8 cellular contexts compared by ENCODE assay signal in the genomic region with DNA sequence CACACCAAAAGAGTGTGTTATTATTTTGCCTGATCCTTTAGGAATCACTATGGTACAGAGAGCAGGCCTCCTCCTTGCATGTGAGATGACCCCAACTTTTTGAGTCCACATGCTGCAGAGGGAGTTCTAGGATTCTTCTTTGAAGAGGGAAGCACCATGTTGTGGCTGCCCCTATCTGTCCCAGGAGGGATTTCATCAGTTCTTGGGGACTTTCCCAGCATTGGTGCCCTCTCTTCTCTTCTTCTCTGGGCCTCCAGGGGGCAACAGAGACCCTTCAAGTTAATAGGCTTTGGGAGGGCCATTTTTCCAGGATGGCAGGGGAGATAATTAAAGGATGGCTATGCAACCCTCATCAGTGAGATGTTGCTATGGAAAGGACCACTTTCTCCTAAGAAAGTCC. TPM values are rescaled to one million over a fixed set of nuclear protein-coding genes. Genes with fewer than 3 reads are reported as not detected.
DNase-seq lines count a peak whose midpoint lies in the region; ATAC-seq, FAIRE-seq and TF ChIP-seq lines count a peak whose summit lies in the region.
"Had no signal": no experiment of that assay in that cellular context is flagged by ENCODE, and none has a peak within 500 bp of the region (broad histone marks: within the 10 kb centered on the region; RNA-seq: fewer than 3 reads in every experiment).

No MANE protein-coding gene starts in this region.

- intact Hi-C loops in uterus (cut with DNase I; ENCODE audit: low total_unique reads), result no loop called here

- H3F3A ChIP-seq in SK-N-SH (replicated peaks; ENCODE audit: insufficient read depth), result no peaks in the 10 kb centered on the region

- POLR2A ChIA-PET in SK-N-SH (lab: Yijun Ruan, JAX), result no interaction called here

- H3K27me3 ChIP-seq in SK-N-SH (ENCODE audit: insufficient read depth) (no peaks in the 10 kb centered on the region), uterus (no peaks in the 10 kb centered on the region)

- FAIRE-seq in GM19239 (lab: Jason Lieb, UNC), result no peak

- peak; percentile 88 for ATAC-seq in HG03139 (IDR thresholded peaks at IDR 0.05; ENCODE audit: unreplicated experiment)

- H3K27ac ChIP-seq in SK-N-SH (ENCODE audit: low read depth in 2 of 2, low read length in 1 of 2), result no peak overlapping the region
- H3K27ac ChIP-seq in uterus, result no peak overlapping the region

- in situ Hi-C loops in G401 (cut with HindIII; ENCODE audit: low sequenced_read_pairs), result no loop called here

- no peaks in the 10 kb centered on the region for H3K9me2 ChIP-seq in SK-N-SH

- TF ChIP-seq RAD21 in SK-N-SH (IDR thresholded peaks at IDR 0.05; ENCODE audit: low read length), result peak; percentile 24; the same call in 1 of the 2 replicates

- CTCF ChIA-PET in SK-N-SH (lab: Yijun Ruan, JAX), result no interaction called here

- H3K79me2 ChIP-seq in SK-N-SH (ENCODE audit: insufficient read depth), result no peaks in the 10 kb centered on the region

- no peak for TF ChIP-seq POLR2A in uterus (IDR thresholded peaks at IDR 0.05)

- H3K4me2 ChIP-seq in SK-N-SH, result no peak overlapping the region

- H3K9me3 ChIP-seq in SK-N-SH (no peaks in the 10 kb centered on the region), uterus (no peaks in the 10 kb centered on the region)

- H3K4me1 ChIP-seq in SK-N-SH (ENCODE audit: control insufficient read depth in 1 of 2, insufficient read depth in 2 of 2, low read depth in 1 of 2, low read length in 1 of 2), result no peaks in the 10 kb centered on the region; a peak in 1 of 4 replicates
- H3K4me1 ChIP-seq in uterus, result no peaks in the 10 kb centered on the region

- peaks cover 0 to 3% of the 10 kb centered on the region in 2 experiments for H3K36me3 ChIP-seq in SK-N-SH (replicated peaks in 1 of 2; ENCODE audit: control insufficient read depth in 1 of 2, insufficient read depth in 2 of 2, low read length in 1 of 2)
- H3K36me3 ChIP-seq in uterus, result no peaks in the 10 kb centered on the region

- TF ChIP-seq EP300 in SK-N-SH (IDR thresholded peaks at IDR 0.05; ENCODE audit: borderline replicate concordance in 1 of 2, low read depth in 1 of 2, low read length in 1 of 2), result no peak

- no peaks in the 10 kb centered on the region for H4K20me1 ChIP-seq in SK-N-SH (ENCODE audit: insufficient read depth)

- H3K4me3 ChIP-seq in SK-N-SH (ENCODE audit: low read depth in 2 of 2, low read length in 1 of 2) (no peak overlapping the region), uterus (no peak overlapping the region)

- H3K9ac ChIP-seq in SK-N-SH, result no peak overlapping the region

- H2AFZ ChIP-seq in SK-N-SH (ENCODE audit: low read depth), result no peak overlapping the region

- DNase-seq in G401 (ENCODE audit: low spot score), result peak; percentile 5
- DNase-seq in GM19239 (ENCODE audit: insufficient read length, low spot score), result peak; percentile 8
- DNase-seq in SK-N-SH, result peak; percentile 15
- peak; percentile 17 for DNase-seq in kidney glomerular epithelial cell (lab: John Stamatoyannopoulos, UW)
- no peak for DNase-seq in LoVo (ENCODE audit: low spot score)
- DNase-seq in uterus, result no peak

- TF ChIP-seq CTCF in SK-N-SH (IDR thresholded peaks at IDR 0.05), result peak; percentile 60
- TF ChIP-seq CTCF in uterus (IDR thresholded peaks at IDR 0.05), result no peak

TF ChIP-seq in SK-N-SH, 30 proteins besides CTCF, POLR2A, EP300 and RAD21:
- no peak for TF ChIP-seq YY1 (IDR thresholded peaks at IDR 0.05; ENCODE audit: low read depth)
- TF ChIP-seq SMC3 (IDR thresholded peaks at IDR 0.05; ENCODE audit: low read depth, low read length), result 0 out of 2 replicates have a peak, but pooled peaks have one; percentile 23

RNA-seq across cellular contexts. Expression of gene MMP1, which starts 3.6 kb away (rescaled TPM):
- 17.7 and 21.5 TPM in 2 replicates for total RNA-seq in G401 (2014; rRNA removed; shearing (Covaris generic))
- polyA plus RNA-seq in SK-N-SH (2012; rRNA removed), result 5.9 and 6.5 TPM in 2 replicates
- 6.6 and 7.3 TPM in 2 replicates for polyA plus RNA-seq in SK-N-SH (2012; cell fraction: cytosol; rRNA removed)
- 1.6 and 3.6 TPM in 2 replicates for polyA plus RNA-seq in SK-N-SH (2012; cell fraction: nucleus; rRNA removed)
- total RNA-seq in uterus, result under 1 TPM in 1 of 4 donors, not detected in 3; 0.41 TPM
- total RNA-seq: activated naive CD4-positive, alpha-beta T cell treated with anti-CD3 and anti-CD28 coated beads, Interleukin-2, amount 50 U/mL, for 72 hours had no signal

RNA-seq across cellular contexts. Expression of gene MMP10, which starts 14.0 kb away (rescaled TPM):
- 42.3 and 45.3 TPM in 2 replicates for total RNA-seq in G401 (2014; rRNA removed; shearing (Covaris generic))
- polyA plus RNA-seq in SK-N-SH (2012; rRNA removed), result 1.4 and 2.2 TPM in 2 replicates
- polyA plus RNA-seq in SK-N-SH (2012; cell fraction: cytosol; rRNA removed), result 1.8 and 2.6 TPM in 2 replicates
- 0.52 and 1.6 TPM in 2 replicates for polyA plus RNA-seq in SK-N-SH (2012; cell fraction: nucleus; rRNA removed)
- total RNA-seq in uterus, result under 1 TPM in 1 of 4 donors, not detected in 3; 0.67 TPM
- total RNA-seq: activated naive CD4-positive, alpha-beta T cell treated with anti-CD3 and anti-CD28 coated beads, Interleukin-2, amount 50 U/mL, for 72 hours had no signal

RNA-seq across cellular contexts. Expression of gene MMP3, which starts 49.0 kb away (rescaled TPM):
- not detected in 2 replicates for total RNA-seq in G401 (2014; rRNA removed; shearing (Covaris generic))
- polyA plus RNA-seq in SK-N-SH (2012; rRNA removed), result 39.3 and 48.4 TPM in 2 replicates
- 45.7 and 54.1 TPM in 2 replicates for polyA plus RNA-seq in SK-N-SH (2012; cell fraction: cytosol; rRNA removed)
- polyA plus RNA-seq in SK-N-SH (2012; cell fraction: nucleus; rRNA removed), result 14.4 and 28.1 TPM in 2 replicates
- total RNA-seq in uterus, result not detected
- total RNA-seq: activated naive CD4-positive, alpha-beta T cell treated with anti-CD3 and anti-CD28 coated beads, Interleukin-2, amount 50 U/mL, for 72 hours had no signal

Comparison
In these comparisons a context has a peak if more than half of its experiments do, and no peak if none do; other contexts are left out.
1. DNase-seq: peak in G401 (single experiment), GM19239 (single experiment), SK-N-SH (single experiment) and kidney glomerular epithelial cell (single experiment); none in LoVo (single experiment) and uterus (0 of 2).
2. RNA of gene MMP1, which starts 3.6 kb away (total RNA-seq): 17.7 to 21.5 TPM in G401; 0.41 TPM in uterus; every median in the first group is over 10 times any median in the second.
3. RNA of gene MMP10, which starts 14.0 kb away (total RNA-seq): 42.3 to 45.3 TPM in G401; 0.67 TPM in uterus; every median in the first group is over 10 times any median in the second.